In genomic region chr3:55315396-55315795, GRCh38 we compare ENCODE assay signal across 8 cellular contexts.
"Had no signal": no experiment of that assay in that cellular context is flagged by ENCODE, and none has a peak within 500 bp of the region (broad histone marks: within the 10 kb centered on the region; RNA-seq: fewer than 3 reads in every experiment).

No MANE protein-coding gene starts in this region.

- H3K27ac ChIP-seq: GM23248, HL-60 had no signal

- H3K4me1 ChIP-seq: HAP-1 had no signal

- H3K4me3 Mint-ChIP-seq: HFFc6 had no signal

- H3K4me3 ChIP-seq: GM23248, HAP-1 had no signal

- H3K27ac Mint-ChIP-seq: HFFc6 had no signal

- H2AFZ ChIP-seq: GM23248 had no signal

- H3K9ac ChIP-seq: GM23248 had no signal

- H3K36me3 ChIP-seq: HAP-1 had no signal

- H3K9me3 ChIP-seq: HAP-1 had no signal

- ATAC-seq: HCT116, HepG2 had no signal

- H3K9me3 Mint-ChIP-seq: HFFc6 had no signal

- DNase-seq: GM23248, GOT3, H7, HFFc6 had no signal
